ENCODE assay signal across 21 cellular contexts in the genomic region with DNA sequence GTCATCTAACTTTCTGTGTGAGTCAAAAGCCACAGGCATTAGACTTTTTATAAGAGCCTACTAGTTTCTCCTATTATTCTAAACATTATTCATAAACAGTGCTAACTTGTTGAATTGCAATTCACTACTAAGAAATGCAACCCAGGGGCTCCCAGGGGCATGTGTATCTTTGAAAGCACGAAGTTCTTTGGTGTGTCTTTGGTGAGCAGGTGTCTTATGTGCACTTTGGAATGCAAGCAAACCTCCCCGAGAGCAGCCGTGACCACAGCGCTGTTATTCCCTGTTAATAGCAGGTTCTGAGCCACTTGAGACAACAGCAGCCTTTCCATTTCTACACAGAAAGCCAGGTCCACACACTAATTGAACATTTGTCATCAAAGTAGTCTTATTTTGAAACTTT.
A peak's percentile ranks its signal among the peaks of the same experiment; 100 is the strongest.
DNase-seq lines count a peak whose midpoint lies in the region; ATAC-seq and TF ChIP-seq lines count a peak whose summit lies in the region.
"Had no signal": no experiment of that assay in that cellular context is flagged by ENCODE, and none has a peak within 500 bp of the region (broad histone marks: within the 10 kb centered on the region; RNA-seq: fewer than 3 reads in every experiment).

No MANE protein-coding gene starts in this region.

- no peak overlapping the region for H3K23ac ChIP-seq in H9 (ENCODE audit: insufficient read length, low read depth, low read length)

- no peaks in the 10 kb centered on the region for H4K20me1 ChIP-seq in H9 (ENCODE audit: control insufficient read depth, insufficient read depth, insufficient read length)

- H2BK20ac ChIP-seq in H9 (ENCODE audit: low read depth, low read length, poor library complexity, severe bottlenecking) = no peak overlapping the region

- H3K27me3 ChIP-seq in left lung (no peaks in the 10 kb centered on the region), thyroid gland (no peaks in the 10 kb centered on the region), H9 (ENCODE audit: insufficient read depth, low read length) (no peaks in the 10 kb centered on the region)
- H3K27me3 ChIP-seq: esophagus muscularis mucosa, upper lobe of left lung had no signal

- H2BK15ac ChIP-seq in H9 (ENCODE audit: low read depth, low read length) = no peak overlapping the region

- no peak overlapping the region for H2BK120ac ChIP-seq in H9 (ENCODE audit: low read depth, low read length, poor library complexity, severe bottlenecking)

- peak; percentile 39 for DNase-seq in NCI-H1417 treated with DMSO at 0.1 percent for 48 hours (lab: John Stamatoyannopoulos, UW)
- DNase-seq in RPMI8226 = peak; percentile 65
- DNase-seq in left lung = peak in 1 of 2 donors; percentile 35
- DNase-seq in thyroid gland = peak; percentile 35 to 43
- DNase-seq in H9 = no peak
- no peak for DNase-seq in ecto neural progenitor cell (ENCODE audit: low spot score)
- DNase-seq: activated CD8-positive, alpha-beta memory T cell treated with anti-CD3 and anti-CD28 coated beads, Interleukin-2, amount 50 U/mL, for 48 hours; activated effector memory CD4-positive, alpha-beta T cell treated with anti-CD3 and anti-CD28 coated beads, Interleukin-2, amount 50 U/mL, for 16 hours; effector CD4-positive, alpha-beta T cell; glutamatergic neuron; naive thymus-derived CD4-positive, alpha-beta T cell; NCI-H524; SIG-M5; small intestine; stimulated activated CD4-positive, alpha-beta T cell treated with anti-CD3 and anti-CD28 coated beads, Interleukin-4, amount 100 ng/mL, for 4 hours; T-helper 1 cell had no signal

- H3K27ac ChIP-seq in left lung = peak overlapping the region in 1 of 2 donors; percentile 60
- H3K27ac ChIP-seq in thyroid gland = peak overlapping the region in 1 of 3 donors; percentile 6
- no peak overlapping the region for H3K27ac ChIP-seq in H9 (ENCODE audit: insufficient read length, low read depth, low read length)
- H3K27ac ChIP-seq: esophagus muscularis mucosa had no signal

- TF ChIP-seq CTCF in left lung (IDR thresholded peaks at IDR 0.05) (no peak), thyroid gland (IDR thresholded peaks at IDR 0.05) (no peak), H9 (conservative IDR thresholded peaks at IDR 0.05) (no peak)

- ATAC-seq in left lung (peak; percentile 50), GM19397 (IDR thresholded peaks at IDR 0.05; ENCODE audit: unreplicated experiment) (no peak)
- ATAC-seq: naive thymus-derived CD4-positive, alpha-beta T cell had no signal

- intact Hi-C loops in left lung (cut with DNase I) = no loop called here
- intact Hi-C loops in thyroid gland (cut with DNase I) = no loop called here

- H2AFZ ChIP-seq in H9 (ENCODE audit: low read length) = no peak overlapping the region

- H3T11ph ChIP-seq in H9 (ENCODE audit: low read length) = no peak overlapping the region

- H3K79me1 ChIP-seq in H9 (ENCODE audit: insufficient read depth, low read depth, low read length, poor library complexity, severe bottlenecking) = no peaks in the 10 kb centered on the region

- H3K56ac ChIP-seq in H9 (ENCODE audit: insufficient read length, low read depth, low read length) = no peak overlapping the region

- no peak overlapping the region for H2BK5ac ChIP-seq in H9 (ENCODE audit: insufficient read length, low read length)

- H3K18ac ChIP-seq in H9 (ENCODE audit: insufficient read length, low read depth, low read length) = no peak overlapping the region

- H2AK5ac ChIP-seq in H9 (ENCODE audit: insufficient read length, low read length) = no peak overlapping the region

- H3K27me3 Mint-ChIP-seq in H9 (ENCODE audit: low read depth) = no peaks in the 10 kb centered on the region

- H2BK12ac ChIP-seq in H9 (ENCODE audit: insufficient read length, low read depth, low read length) = no peak overlapping the region

- no peaks in the 10 kb centered on the region for H3K4me1 Mint-ChIP-seq in H9
- H3K4me1 Mint-ChIP-seq: B cell; naive thymus-derived CD4-positive, alpha-beta T cell had no signal

- no peaks in the 10 kb centered on the region for H3K9me3 ChIP-seq in left lung
- no peaks in the 10 kb centered on the region for H3K9me3 ChIP-seq in thyroid gland
- H3K9me3 ChIP-seq in H9 (ENCODE audit: control insufficient read depth, low read depth, low read length) = no peaks in the 10 kb centered on the region
- H3K9me3 ChIP-seq: esophagus muscularis mucosa, upper lobe of left lung had no signal

- H3K36me3 Mint-ChIP-seq in H9 (ENCODE audit: insufficient read depth in 1 of 3, low read depth in 3 of 3) = no peaks in the 10 kb centered on the region
- H3K36me3 Mint-ChIP-seq: naive thymus-derived CD4-positive, alpha-beta T cell had no signal

- no peak overlapping the region for H3K4ac ChIP-seq in H9 (ENCODE audit: low read depth, low read length)

- H4K8ac ChIP-seq in H9 (replicated peaks; ENCODE audit: insufficient read length, low read depth, low read length) = no peak overlapping the region

- H3K9ac ChIP-seq in H9 (ENCODE audit: extremely low read depth, insufficient read length, low read length) = no peak overlapping the region

- H3K14ac ChIP-seq in H9 (ENCODE audit: insufficient read depth, low read length) = no peak overlapping the region

- H3K27ac Mint-ChIP-seq in H9 = no peak overlapping the region
- H3K27ac Mint-ChIP-seq: B cell; naive thymus-derived CD4-positive, alpha-beta T cell had no signal

- H3K4me3 Mint-ChIP-seq in H9 = no peak overlapping the region
- H3K4me3 Mint-ChIP-seq: B cell; naive thymus-derived CD4-positive, alpha-beta T cell had no signal

- no peaks in the 10 kb centered on the region for H3K9me3 Mint-ChIP-seq in H9
- H3K9me3 Mint-ChIP-seq: naive thymus-derived CD4-positive, alpha-beta T cell had no signal

- H3K23me2 ChIP-seq in H9 (ENCODE audit: insufficient read length, low read depth, low read length, poor library complexity, severe bottlenecking) = no peaks in the 10 kb centered on the region

- H4K5ac ChIP-seq in H9 (ENCODE audit: insufficient read length, low read depth, low read length) = no peak overlapping the region

- no peaks in the 10 kb centered on the region for H3K36me3 ChIP-seq in left lung
- no peaks in the 10 kb centered on the region for H3K36me3 ChIP-seq in thyroid gland
- H3K36me3 ChIP-seq: esophagus muscularis mucosa, upper lobe of left lung had no signal

- TF ChIP-seq POLR2A in thyroid gland (IDR thresholded peaks at IDR 0.05) = no peak

- no peak overlapping the region for H3K4me2 ChIP-seq in H9 (ENCODE audit: insufficient read depth, insufficient read length, low read length)

- 24 to 28% methylated on average over 4 of the region's 4 CpGs for WGBS in thyroid gland, 2 donors
- no CpG with 5 or more reads among the region's 4 CpGs for WGBS in H9 (ENCODE audit: extremely low coverage, insufficient read length, low lambda C conversion rate)

- no peak overlapping the region for H4K91ac ChIP-seq in H9 (ENCODE audit: insufficient read length, low read depth, low read length)

- no peaks in the 10 kb centered on the region for H3K79me2 ChIP-seq in H9 (ENCODE audit: insufficient read depth, low read length)

- no peak overlapping the region for H3K4me3 ChIP-seq in left lung
- H3K4me3 ChIP-seq in thyroid gland (replicated peaks in 1 of 3) = no peak overlapping the region
- H3K4me3 ChIP-seq: esophagus muscularis mucosa, lung, upper lobe of left lung had no signal

- H3K4me1 ChIP-seq in left lung (peaks cover 0 to 19% of the 10 kb centered on the region in 2 donors), thyroid gland (peaks cover 11 to 34% of the 10 kb centered on the region in 2 donors), H9 (ENCODE audit: insufficient read depth, low read length) (no peaks in the 10 kb centered on the region)
- H3K4me1 ChIP-seq: esophagus muscularis mucosa had no signal

Comparison
In these comparisons a context has a peak if more than half of its experiments do, and no peak if none do; other contexts are left out.
1. DNase-seq: peak in NCI-H1417 treated with DMSO at 0.1 percent for 48 hours (single experiment), RPMI8226 (single experiment) and thyroid gland (2 of 2); none in H9 (single experiment) and ecto neural progenitor cell (single experiment).